In the genomic region with DNA sequence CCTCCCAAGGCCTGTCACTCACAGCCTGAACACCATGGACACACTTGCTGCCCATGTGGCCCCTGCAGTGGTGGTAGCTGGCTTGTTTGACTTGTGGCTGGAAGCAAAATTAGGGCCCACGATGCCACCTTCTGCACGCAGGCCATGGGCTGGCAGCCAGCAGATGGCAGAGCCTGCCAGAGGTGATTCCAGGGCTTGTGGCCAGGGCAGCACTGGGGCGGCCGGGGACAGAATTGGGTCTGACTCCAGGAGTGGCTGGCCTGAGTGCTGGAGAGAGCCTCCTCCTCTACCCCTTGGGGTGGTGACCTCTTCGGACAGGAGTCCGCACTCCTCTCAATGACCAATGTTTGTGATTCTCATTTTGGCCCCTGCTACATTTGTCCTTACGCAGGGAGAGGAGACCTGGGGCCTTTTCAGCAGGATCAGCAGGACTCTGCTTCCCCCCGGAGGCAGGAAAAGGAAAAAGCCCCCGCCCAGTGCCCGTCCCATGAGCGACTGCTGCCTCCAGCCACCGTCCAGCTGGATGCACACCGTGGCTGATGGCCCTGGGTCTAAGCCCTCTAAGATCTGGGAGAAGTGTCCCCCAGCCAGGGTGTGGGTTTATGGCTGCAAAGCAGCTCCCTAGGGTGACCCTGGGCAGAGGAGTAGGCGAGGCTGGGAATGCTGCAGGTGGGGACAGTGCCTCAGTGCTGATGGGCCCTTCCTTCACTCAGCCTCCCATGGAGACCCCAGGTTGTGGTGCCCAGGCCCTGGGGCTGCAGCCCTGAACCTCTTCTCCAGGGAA, we compare ENCODE assay signal across 8 cellular contexts. TPM values are rescaled to one million over a fixed set of nuclear protein-coding genes. Genes with fewer than 3 reads are reported as not detected.
A peak's percentile ranks its signal among the peaks of the same experiment; 100 is the strongest.
DNase-seq lines count a peak whose midpoint lies in the region; ATAC-seq, FAIRE-seq and TF ChIP-seq lines count a peak whose summit lies in the region.

No MANE protein-coding gene starts in this region.

- ATAC-seq in K562 = peak; percentile 89

- no peak overlapping the region for H3K4me3 ChIP-seq in K562
- no peak overlapping the region for H3K4me3 ChIP-seq in smooth muscle cell

- H3K36me3 ChIP-seq in K562 (ENCODE audit: control insufficient read depth, insufficient read depth, low read length) (no peaks in the 10 kb centered on the region; the same call in 2 of the 3 replicates), smooth muscle cell (ENCODE audit: low read depth) (no peaks in the 10 kb centered on the region)

- CTCF ChIA-PET in K562 (lab: Yijun Ruan, JAX; ENCODE audit: low intra/inter-chr PET ratio) = interaction anchor here (0.9 to 3.1 kb wide), 6 partner anchors 84 to 429 kb away, joined by 3 to 16 read pairs (median 6); no protein-coding TSS in a partner anchor

- DNase-seq in ACHN (peak; percentile 82), GM03348 (ENCODE audit: low spot score) (peak; percentile 83), NCI-H82 treated with DMSO at 0.1 percent for 48 hours (lab: John Stamatoyannopoulos, UW; ENCODE audit: unreplicated experiment) (peak; percentile 23), K562 (ENCODE audit: extremely low read depth in 1 of 4, low spot score in 3 of 4) (peak; percentile 74 to 87 (median 80)), iPS-NIHi7 (ENCODE audit: extremely low spot score) (peak; percentile 70), smooth muscle cell (lab: John Stamatoyannopoulos, UW; ENCODE audit: unreplicated experiment) (peak; percentile 27), HPDE6-E6E7 (ENCODE audit: extremely low spot score) (no peak)
- no peak for DNase-seq in effector CD4-positive, alpha-beta T cell

- H3K9me3 ChIP-seq in K562 (replicated peaks; ENCODE audit: control insufficient read depth, insufficient read depth, low read depth, low read length) (no peaks in the 10 kb centered on the region), smooth muscle cell (replicated peaks; ENCODE audit: low read depth) (no peaks in the 10 kb centered on the region)

- no peaks in the 10 kb centered on the region for H3K9me1 ChIP-seq in K562 (ENCODE audit: control insufficient read depth, insufficient read depth, low read length)

- H2AFZ ChIP-seq in K562 (ENCODE audit: low read depth, low read length) = peak overlapping the region; percentile 78
- no peak overlapping the region for H2AFZ ChIP-seq in smooth muscle cell (ENCODE audit: low read depth)

- TF ChIP-seq POLR2A in K562 (conservative IDR thresholded peaks at IDR 0.05) = no peak

- H3K79me2 ChIP-seq in K562 (ENCODE audit: control insufficient read depth, insufficient read depth, low read length) (no peaks in the 10 kb centered on the region), smooth muscle cell (ENCODE audit: low read depth) (no peaks in the 10 kb centered on the region)

- in situ Hi-C loops in ACHN (cut with HindIII; ENCODE audit: low pct_ligation_motif_present, low pct_unique_long_range_greater_than_20kb, low sequenced_read_pairs) = no loop called here
- in situ Hi-C loops in K562 (cut with MboI) = loop anchor here (5.0 to 25.0 kb wide), 2 partner anchors 106 to 1016 kb away; a partner anchor contains a TSS

- H4K20me1 ChIP-seq in K562 (replicated peaks; ENCODE audit: control insufficient read depth, insufficient read depth, low read length) (no peaks in the 10 kb centered on the region), smooth muscle cell (ENCODE audit: low read depth) (no peaks in the 10 kb centered on the region)

- TF ChIP-seq EP300 in K562 (IDR thresholded peaks at IDR 0.05; ENCODE audit: low read length) = peak; percentile 38; the same call in 1 of the 2 replicates

- intact Hi-C loops in K562 (cut with micrococcal nuclease) = loop anchor here (1.0 to 5.0 kb wide), 6 partner anchors 51 to 432 kb away; no protein-coding TSS in a partner anchor

- no peaks in the 10 kb centered on the region for H3K27me3 ChIP-seq in K562 (ENCODE audit: control insufficient read depth in 2 of 2, insufficient read depth in 2 of 2, low read length in 2 of 2)
- no peaks in the 10 kb centered on the region for H3K27me3 ChIP-seq in smooth muscle cell (ENCODE audit: low read depth)

- H3K27ac ChIP-seq in K562 (ENCODE audit: extremely low read depth, low read depth, low read length) (peak overlapping the region; percentile 36; the same call in 1 of the 3 replicates), smooth muscle cell (ENCODE audit: low read depth) (no peak overlapping the region)

- TF ChIP-seq RAD21 in K562 (CRISPR knock-in tag; conservative IDR thresholded peaks at IDR 0.05 in 1 of 2, IDR thresholded peaks at IDR 0.05 in 1 of 2) = peak; percentile 98 to 99

- no TSS peak for BruUV-seq in K562 (replicated peaks; lab: Mats Ljungman, UMichigan)

- FAIRE-seq in K562 (lab: Jason Lieb, UNC) = peak; percentile 91

- H3K9ac ChIP-seq in K562 (ENCODE audit: insufficient read depth in 1 of 2, low read depth in 2 of 2, low read length in 2 of 2) (peak overlapping the region; percentile 28 to 88), smooth muscle cell (ENCODE audit: low read depth) (no peak overlapping the region)

- TF ChIP-seq CTCF in K562 (IDR thresholded peaks at IDR 0.05 in 2 of 3, conservative IDR thresholded peaks at IDR 0.05 in 1 of 3; ENCODE audit: insufficient read depth in 2 of 3, low read depth in 1 of 3, low read length in 3 of 3) (peak; percentile 93 to 98 (median 94)), smooth muscle cell (IDR thresholded peaks at IDR 0.05; ENCODE audit: borderline replicate concordance, insufficient read depth, poor library complexity, severe bottlenecking) (peak; percentile 56)

- H3F3A ChIP-seq in smooth muscle cell (ENCODE audit: low read depth) = peaks cover 8% of the 10 kb centered on the region

- POLR2A ChIA-PET in K562 (lab: Yijun Ruan, JAX) = interaction anchor here (0.5 to 13.1 kb wide), 14 partner anchors 7 to 1088 kb away, joined by 3 to 197 read pairs (median 3); a partner anchor contains a TSS

- WGBS in K562 (ENCODE audit: insufficient coverage, low coverage, missing lambda C conversion rate) = 37% methylated on average over 14 of the region's 14 CpGs
- 47% methylated on average over 14 of the region's 14 CpGs for whole genome bisulfite sequencing in smooth muscle cell (ENCODE audit: low lambda C conversion rate)

- peaks cover 27 to 49% of the 10 kb centered on the region in 2 experiments for H3K4me1 ChIP-seq in K562 (replicated peaks in 1 of 2; ENCODE audit: control insufficient read depth in 2 of 2, insufficient read depth in 2 of 2, low read length in 2 of 2)
- H3K4me1 ChIP-seq in smooth muscle cell (ENCODE audit: low read depth) = peaks cover 40% of the 10 kb centered on the region

- H3K4me2 ChIP-seq in K562 (ENCODE audit: insufficient read depth, low read length) (peak overlapping the region; percentile 32), smooth muscle cell (no peak overlapping the region)

TF ChIP-seq in K562, 482 proteins besides CTCF, POLR2A, EP300 and RAD21 (continues in another document):
- TF ChIP-seq E2F3 (CRISPR knock-in tag; IDR thresholded peaks at IDR 0.05) = peak; percentile 81

RNA-seq across cellular contexts. Expression of a gene that starts 26.5 kb away (rescaled TPM):
- 37.8 and 67.4 TPM in 2 replicates for total RNA-seq in K562 (2011; cell fraction: chromatin; rRNA removed; ENCODE audit: low replicate concordance)
- 41.7 and 47.7 TPM in 2 replicates for total RNA-seq in K562 (2011; cell fraction: nucleolus; rRNA removed)
- total RNA-seq in K562 (2011; cell fraction: nucleoplasm; rRNA removed) = 40.8 and 49.2 TPM in 2 replicates
- total RNA-seq in K562 (2014; rRNA removed) (22.1 and 30.2 TPM in 2 replicates), K562 (2014; rRNA removed; fragmentation: Illumina TruSeq; extraction: Trizol) (12.9 and 15.1 TPM in 2 replicates), K562 (2015; rRNA removed; fragmentation: Illumina TruSeq; extraction: Trizol) (20.5 and 22.0 TPM in 2 replicates), K562 (2021) (31.0 and 31.5 TPM in 2 replicates), smooth muscle cell (12.5 and 14.3 TPM in 2 replicates)
- polyA plus RNA-seq in K562 (2011; rRNA removed) (10.2 and 13.3 TPM in 2 replicates), K562 (2014; fragmentation: Illumina TruSeq; extraction: Trizol) (24.1 and 26.2 TPM in 2 replicates), K562 (2014; fragmentation: Nextera tagmentation; extraction: Ambion mirVana) (1 to 10 TPM; 3.5 to 4.7 TPM), K562 (2014; rRNA removed) (18.4 and 20.3 TPM in 2 replicates), smooth muscle cell (24.5 and 26.7 TPM in 2 replicates)
- 12.4 and 17.8 TPM in 2 replicates for polyA plus RNA-seq in K562 (2011; cell fraction: cytosol; rRNA removed)
- polyA plus RNA-seq in K562 (2011; cell fraction: nucleus; rRNA removed) = 27.1 and 42.9 TPM in 2 replicates
- 21.6 and 29.2 TPM in 2 replicates for polyA plus RNA-seq in K562 (2012)
- polyA minus RNA-seq in K562 (2011; rRNA and poly(A)+ RNA removed) = 7.6 and 8.6 TPM in 2 replicates
- polyA minus RNA-seq in K562 (2011; cell fraction: cytosol; rRNA and poly(A)+ RNA removed) = 11.4 and 13.2 TPM in 2 replicates
- 14.1 and 15.7 TPM in 2 replicates for polyA minus RNA-seq in K562 (2011; cell fraction: nucleus; rRNA and poly(A)+ RNA removed)

RNA-seq across cellular contexts. Expression of a gene that starts 54.5 kb away (rescaled TPM):
- 185 and 371 TPM in 2 replicates for total RNA-seq in K562 (2011; cell fraction: chromatin; rRNA removed; ENCODE audit: low replicate concordance)
- 455 and 610 TPM in 2 replicates for total RNA-seq in K562 (2011; cell fraction: nucleolus; rRNA removed)
- total RNA-seq in K562 (2011; cell fraction: nucleoplasm; rRNA removed) = 314 and 392 TPM in 2 replicates
- total RNA-seq in K562 (2014; rRNA removed) (593 and 675 TPM in 2 replicates), K562 (2014; rRNA removed; fragmentation: Illumina TruSeq; extraction: Trizol) (159 and 200 TPM in 2 replicates), K562 (2015; rRNA removed; fragmentation: Illumina TruSeq; extraction: Trizol) (13.2 and 14.7 TPM in 2 replicates), K562 (2021) (453 and 674 TPM in 2 replicates), smooth muscle cell (161 and 198 TPM in 2 replicates)
- polyA plus RNA-seq in K562 (2011; rRNA removed) (228 and 529 TPM in 2 replicates), K562 (2014; fragmentation: Illumina TruSeq; extraction: Trizol) (107 and 370 TPM in 2 replicates), K562 (2014; fragmentation: Nextera tagmentation; extraction: Ambion mirVana) (10 to 100 TPM in 1 of 2 experiments, 1 to 10 TPM in 1; 8.2 to 12.3 TPM), K562 (2014; rRNA removed) (362 and 564 TPM in 2 replicates), smooth muscle cell (248 and 299 TPM in 2 replicates)
- 345 and 451 TPM in 2 replicates for polyA plus RNA-seq in K562 (2011; cell fraction: cytosol; rRNA removed)
- 384 and 450 TPM in 2 replicates for polyA plus RNA-seq in K562 (2011; cell fraction: nucleus; rRNA removed)
- 184 and 695 TPM in 2 replicates for polyA plus RNA-seq in K562 (2012)
- 156 and 267 TPM in 2 replicates for polyA minus RNA-seq in K562 (2011; rRNA and poly(A)+ RNA removed)
- polyA minus RNA-seq in K562 (2011; cell fraction: cytosol; rRNA and poly(A)+ RNA removed) = 180 and 395 TPM in 2 replicates
- 272 and 555 TPM in 2 replicates for polyA minus RNA-seq in K562 (2011; cell fraction: nucleus; rRNA and poly(A)+ RNA removed)

Comparison
In these comparisons a context has a peak if more than half of its experiments do, and no peak if none do; other contexts are left out.
1. DNase-seq: peak in ACHN (single experiment), GM03348 (single experiment), NCI-H82 treated with DMSO at 0.1 percent for 48 hours (single experiment), K562 (4 of 4), iPS-NIHi7 (single experiment) and smooth muscle cell (single experiment); none in HPDE6-E6E7 (single experiment) and effector CD4-positive, alpha-beta T cell (single experiment).